1 cellular context compared by ENCODE assay signal in the genomic region with DNA sequence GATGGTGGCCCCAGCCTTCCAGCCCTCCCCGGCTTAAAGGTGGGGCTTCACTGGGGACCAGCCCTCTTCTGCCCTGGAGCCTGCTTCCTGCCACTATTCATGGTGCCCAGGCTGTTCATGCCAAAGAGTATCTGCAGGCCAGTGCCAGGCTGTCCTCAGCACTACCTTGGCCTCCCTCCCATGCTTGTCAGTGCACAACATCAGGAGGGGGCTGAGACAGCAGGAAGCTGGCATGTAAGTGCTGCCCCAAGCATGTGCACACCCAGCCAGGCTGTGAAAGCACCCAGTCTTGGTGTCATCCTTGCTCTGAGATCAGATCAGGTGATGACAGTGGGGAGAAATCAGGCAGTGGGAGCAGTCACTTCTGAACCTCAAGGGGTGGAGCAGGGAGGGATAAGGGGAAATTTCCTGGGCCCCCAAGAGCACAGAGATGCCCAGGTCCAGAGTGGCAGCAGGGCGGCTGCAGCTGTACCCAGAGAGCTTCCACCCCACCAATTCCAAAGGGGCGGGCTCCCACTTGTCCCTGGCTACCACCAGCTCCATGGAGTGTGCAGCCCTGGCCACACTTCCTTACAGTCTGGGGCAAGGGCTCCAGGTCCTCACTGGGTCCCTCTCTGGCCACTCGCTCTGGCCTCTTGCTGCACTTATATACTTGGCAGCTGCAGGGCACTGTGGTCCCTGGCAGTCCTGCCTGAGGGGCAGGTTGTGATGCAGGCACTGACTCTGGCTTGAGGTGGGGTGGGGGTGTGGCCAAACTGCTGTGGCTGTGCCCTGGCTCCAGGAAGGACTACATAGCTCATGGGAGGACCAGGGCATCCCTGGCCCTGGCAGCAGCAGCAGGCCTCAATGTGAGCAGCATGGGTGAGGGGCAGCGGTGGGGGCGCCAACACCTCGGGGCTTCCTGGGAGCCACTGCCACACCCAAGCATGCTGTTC.
TF ChIP-seq lines count a peak whose summit lies in the region.

No MANE protein-coding gene starts in this region.

TF ChIP-seq in HCT116, 20 proteins besides CTCF, POLR2A, EP300 and RAD21 (continued from another document):
- TF ChIP-seq CBX3 (IDR thresholded peaks at IDR 0.05; ENCODE audit: low read depth) (no peak), ZFX (IDR thresholded peaks at IDR 0.05) (no peak), SP1 (IDR thresholded peaks at IDR 0.05; ENCODE audit: low read depth) (no peak), ZNF274 (IDR thresholded peaks at IDR 0.05; ENCODE audit: low read depth, low read length) (no peak), EZH2 (IDR thresholded peaks at IDR 0.05) (no peak), YY1 (IDR thresholded peaks at IDR 0.05; ENCODE audit: extremely low read depth, insufficient replicate concordance, low read depth, low read length) (no peak), TCF7L2 (IDR thresholded peaks at IDR 0.05; ENCODE audit: borderline replicate concordance, extremely low read depth, insufficient read depth, insufficient read length) (no peak), ATF3 (IDR thresholded peaks at IDR 0.05) (no peak)
